ENCODE assay signal across 11 cellular contexts in genomic region chr4:120865985-120866384, GRCh38. TPM values are rescaled to one million over a fixed set of nuclear protein-coding genes. Genes with fewer than 3 reads are reported as not detected.
DNase-seq lines count a peak whose midpoint lies in the region; ATAC-seq, FAIRE-seq and TF ChIP-seq lines count a peak whose summit lies in the region.
"Had no signal": no experiment of that assay in that cellular context is flagged by ENCODE, and none has a peak within 500 bp of the region (broad histone marks: within the 10 kb centered on the region; RNA-seq: fewer than 3 reads in every experiment).

No MANE protein-coding gene starts in this region.

- peaks cover 0 to 2% (median 0%) of the 10 kb centered on the region in 5 donors for H3K27me3 Mint-ChIP-seq in naive thymus-derived CD8-positive, alpha-beta T cell

- H3K9me3 Mint-ChIP-seq in naive thymus-derived CD8-positive, alpha-beta T cell = no peaks in the 10 kb centered on the region
- H3K9me3 Mint-ChIP-seq: T-helper 1 cell treated with Interleukin-12 subunit alpha and Interleukin-12 subunit beta and Interleukin-4 antibody, amounts not matched to agents 30 μg/mL and 1 μg/mL, for 36 hours had no signal

- H3K27ac Mint-ChIP-seq in naive thymus-derived CD8-positive, alpha-beta T cell = no peak overlapping the region
- H3K27ac Mint-ChIP-seq: T-helper 1 cell treated with Interleukin-12 subunit alpha and Interleukin-12 subunit beta and Interleukin-4 antibody, amounts not matched to agents 30 μg/mL and 1 μg/mL, for 36 hours had no signal

- no peak for TF ChIP-seq CTCF in D721Med (IDR thresholded peaks at IDR 0.05; ENCODE audit: insufficient read depth, missing control alignments)

- ATAC-seq in GM18867 (IDR thresholded peaks at IDR 0.05; ENCODE audit: unreplicated experiment) = peak; percentile 80
- peak; percentile 79 for ATAC-seq in HG02623 (IDR thresholded peaks at IDR 0.05; ENCODE audit: unreplicated experiment)
- ATAC-seq in naive thymus-derived CD8-positive, alpha-beta T cell = no peak
- ATAC-seq in esophagus mucosa = no peak

- DNase-seq in NCI-H2107 treated with DMSO at 0.1 percent for 48 hours (lab: John Stamatoyannopoulos, UW; ENCODE audit: unreplicated experiment) (peak; percentile 53), islet precursor cell (peak; percentile 55), T1000 (lab: John Stamatoyannopoulos, UW) (no peak), D721Med (ENCODE audit: insufficient read length, low spot score) (no peak)
- DNase-seq in naive thymus-derived CD8-positive, alpha-beta T cell = no peak
- DNase-seq: NCI-H2081 treated with DMSO at 0.1 percent for 48 hours had no signal

- POLR2A ChIA-PET in naive thymus-derived CD8-positive, alpha-beta T cell (lab: Charles Lee) = no interaction called here

- no peak overlapping the region for H3K4me3 Mint-ChIP-seq in naive thymus-derived CD8-positive, alpha-beta T cell
- H3K4me3 Mint-ChIP-seq: T-helper 1 cell treated with Interleukin-12 subunit alpha and Interleukin-12 subunit beta and Interleukin-4 antibody, amounts not matched to agents 30 μg/mL and 1 μg/mL, for 36 hours had no signal

- peaks cover 0 to 5% (median 0%) of the 10 kb centered on the region in 4 donors for H3K4me1 Mint-ChIP-seq in naive thymus-derived CD8-positive, alpha-beta T cell

- FAIRE-seq in D721Med (lab: Jason Lieb, UNC) = no peak
- FAIRE-seq: frontal cortex had no signal

- H3K36me3 Mint-ChIP-seq in naive thymus-derived CD8-positive, alpha-beta T cell = peaks cover 0 to under 1% (median 0%) of the 10 kb centered on the region in 3 donors

RNA-seq across cellular contexts. Expression of gene PRDM5, which starts 56.5 kb away (rescaled TPM):
- total RNA-seq in naive thymus-derived CD8-positive, alpha-beta T cell = 1 to 10 TPM; 3.5 to 3.8 TPM
- polyA plus RNA-seq in naive thymus-derived CD8-positive, alpha-beta T cell = 1 to 10 TPM in 1 of 3 donors, under 1 TPM in 2; 0.74 to 1.9 (median 0.94) TPM
- 4.3 TPM for total RNA-seq in esophagus mucosa

Comparison
In these comparisons a context has a peak if more than half of its experiments do, and no peak if none do; other contexts are left out.
1. ATAC-seq: peak in GM18867 (single experiment) and HG02623 (single experiment); none in naive thymus-derived CD8-positive, alpha-beta T cell (0 of 2) and esophagus mucosa (single experiment).
2. DNase-seq: peak in NCI-H2107 treated with DMSO at 0.1 percent for 48 hours (single experiment) and islet precursor cell (single experiment); none in T1000 (single experiment), D721Med (single experiment) and naive thymus-derived CD8-positive, alpha-beta T cell (0 of 10).